ENCODE assay signal across 15 cellular contexts in genomic region chr9:102461441-102461840, GRCh38.
"Had no signal": no experiment of that assay in that cellular context is flagged by ENCODE, and none has a peak within 500 bp of the region (broad histone marks: within the 10 kb centered on the region; RNA-seq: fewer than 3 reads in every experiment).

No MANE protein-coding gene starts in this region.

- DNase-seq: activated naive CD4-positive, alpha-beta T cell treated with anti-CD3 and anti-CD28 coated beads, Interleukin-2, amount 50 U/mL, for 16 hours; adrenal gland; dorsolateral prefrontal cortex; esophagus squamous epithelium; foreskin melanocyte; heart left ventricle; mucosa of descending colon; occipital lobe; stimulated activated naive CD4-positive, alpha-beta T cell treated with Interleukin-2 at 50 U/mL for 16 hours had no signal

- H3K4me3 ChIP-seq: adrenal gland, dorsolateral prefrontal cortex, esophagus squamous epithelium, heart left ventricle, mucosa of descending colon, prostate gland, suprapubic skin had no signal

- ATAC-seq: activated CD4-positive, CD25-positive, alpha-beta regulatory T cell treated with anti-CD3 and anti-CD28 coated beads, Interleukin-2, amount 50 U/mL, for 24 hours; heart left ventricle; left lobe of liver; mucosa of descending colon; natural killer cell treated with Interleukin-12 subunit alpha and Interleukin-12 subunit beta and Interleukin-15 and Interleukin-18, amount 100 ng/mL, for 72 hours; sciatic nerve had no signal

- H3K9me3 ChIP-seq: adrenal gland, heart left ventricle, mucosa of descending colon, prostate gland, suprapubic skin had no signal

- H3K36me3 ChIP-seq: adrenal gland, esophagus squamous epithelium, heart left ventricle, prostate gland, suprapubic skin had no signal

- H3K27me3 ChIP-seq: adrenal gland, dorsolateral prefrontal cortex, esophagus squamous epithelium, heart left ventricle, suprapubic skin had no signal

- H3K27ac ChIP-seq: adrenal gland, dorsolateral prefrontal cortex, esophagus squamous epithelium, heart left ventricle, prostate gland, suprapubic skin had no signal

- H3K4me1 ChIP-seq: adrenal gland, esophagus squamous epithelium, heart left ventricle, prostate gland, suprapubic skin had no signal
